ENCODE assay signal across 9 cellular contexts in the genomic region with DNA sequence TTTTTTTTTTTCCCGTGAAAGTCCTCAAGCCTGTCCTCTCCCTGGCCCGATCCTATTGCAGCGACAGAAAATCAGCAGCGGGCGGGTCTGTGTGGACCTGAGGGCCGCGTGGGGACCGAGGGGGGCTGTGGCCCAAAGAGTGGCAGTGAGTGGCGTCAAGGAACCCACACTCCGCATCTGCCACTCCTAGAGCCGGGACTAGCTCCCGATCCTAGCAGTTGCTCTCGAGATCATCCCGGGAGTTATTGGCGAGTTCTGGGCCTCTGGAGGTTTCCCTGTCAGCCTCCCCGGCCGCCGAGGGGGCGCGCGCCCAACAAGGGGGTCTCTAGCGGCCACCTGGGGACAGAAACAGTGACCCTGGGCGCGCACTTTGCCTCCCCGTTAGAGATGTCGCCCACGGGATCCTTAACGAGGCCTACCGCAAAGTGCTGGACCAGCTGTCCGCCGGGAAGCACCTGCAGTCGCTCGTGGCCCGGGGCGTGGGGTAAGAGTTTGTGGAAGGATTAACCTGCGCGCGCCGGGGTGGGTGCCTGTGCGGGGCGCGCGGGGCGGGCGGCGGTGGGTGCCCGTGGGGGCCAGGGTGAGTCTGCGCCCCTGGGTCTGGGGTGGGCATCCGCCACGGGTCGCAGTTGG. TPM values are rescaled to one million over a fixed set of nuclear protein-coding genes. Genes with fewer than 3 reads are reported as not detected.
DNase-seq lines count a peak whose midpoint lies in the region; ATAC-seq and TF ChIP-seq lines count a peak whose summit lies in the region.
"Had no signal": no experiment of that assay in that cellular context is flagged by ENCODE, and none has a peak within 500 bp of the region (broad histone marks: within the 10 kb centered on the region; RNA-seq: fewer than 3 reads in every experiment).

No MANE protein-coding gene starts in this region.

- TF ChIP-seq CTCF in GM10266 (IDR thresholded peaks at IDR 0.05; ENCODE audit: control insufficient read depth, insufficient read depth, low read depth, missing control alignments) (no peak), left ventricle myocardium inferior (IDR thresholded peaks at IDR 0.05; ENCODE audit: borderline replicate concordance) (no peak), gastrocnemius medialis (IDR thresholded peaks at IDR 0.05 in 4 of 5, conservative IDR thresholded peaks at IDR 0.05 in 1 of 5) (no peak)

- in situ Hi-C loops in gastrocnemius medialis (cut with MboI; ENCODE audit: low sequenced_read_pairs in 4 of 4), result no loop called here

- H3K4me1 ChIP-seq in left ventricle myocardium inferior (peaks cover 53% of the 10 kb centered on the region), gastrocnemius medialis (peaks cover 9 to 23% of the 10 kb centered on the region in 2 donors)

- TF ChIP-seq POLR2A in gastrocnemius medialis (IDR thresholded peaks at IDR 0.05), result no peak

- H3K27me3 ChIP-seq in left ventricle myocardium inferior (ENCODE audit: low read depth), result peaks cover 100% of the 10 kb centered on the region
- peaks cover 80 to 89% (median 89%) of the 10 kb centered on the region in 3 donors for H3K27me3 ChIP-seq in gastrocnemius medialis

- ATAC-seq in gastrocnemius medialis, result no peak
- ATAC-seq in HG02763 (IDR thresholded peaks at IDR 0.05; ENCODE audit: unreplicated experiment), result no peak
- no peak for ATAC-seq in GM18868 (IDR thresholded peaks at IDR 0.05; ENCODE audit: unreplicated experiment)
- ATAC-seq in GM19452 (IDR thresholded peaks at IDR 0.05; ENCODE audit: unreplicated experiment), result no peak

- H3K4me3 ChIP-seq in left ventricle myocardium inferior (peak overlapping the region; percentile 66), gastrocnemius medialis (peak overlapping the region; percentile 41 to 58 (median 44))

- peak; percentile 51 for DNase-seq in GM10266 (ENCODE audit: extremely low spot score)
- DNase-seq in SK-N-DZ (ENCODE audit: low spot score), result peak; percentile 20
- DNase-seq in left ventricle myocardium inferior, result no peak
- DNase-seq in gastrocnemius medialis, result no peak
- DNase-seq in globus pallidus (ENCODE audit: low spot score), result no peak

- no peaks in the 10 kb centered on the region for H3K9me3 ChIP-seq in left ventricle myocardium inferior (replicated peaks)
- H3K9me3 ChIP-seq in gastrocnemius medialis, result no peaks in the 10 kb centered on the region

- H3K27ac ChIP-seq in left ventricle myocardium inferior (replicated peaks) (no peak overlapping the region), gastrocnemius medialis (no peak overlapping the region)

- intact Hi-C loops in left ventricle myocardium inferior (cut with micrococcal nuclease), result no loop called here
- intact Hi-C loops in gastrocnemius medialis (cut with DNase I; ENCODE audit: low total_unique reads), result no loop called here

- H3K36me3 ChIP-seq in left ventricle myocardium inferior (no peaks in the 10 kb centered on the region), gastrocnemius medialis (no peaks in the 10 kb centered on the region)

RNA-seq across cellular contexts. Expression of a gene that starts 3.3 kb away (rescaled TPM):
- 46.9 and 71.1 TPM in 2 replicates for polyA plus RNA-seq in SK-N-DZ (2014; cell fraction: cytosol; rRNA removed)
- polyA plus RNA-seq in SK-N-DZ (2014; cell fraction: nucleus; rRNA removed), result 58.0 and 62.8 TPM in 2 replicates
- 0.19 TPM for total RNA-seq in left ventricle myocardium inferior
- not detected for total RNA-seq in gastrocnemius medialis
- polyA plus RNA-seq: keratinocyte had no signal

Comparison
In these comparisons a context has a peak if more than half of its experiments do, and no peak if none do; other contexts are left out.
1. DNase-seq: peak in GM10266 (single experiment) and SK-N-DZ (single experiment); none in left ventricle myocardium inferior (single experiment), gastrocnemius medialis (0 of 2) and globus pallidus (single experiment).